Comparison of ENCODE assay signal across 12 cellular contexts in genomic region chr18:25298853-25299274, GRCh38. TPM values are rescaled to one million over a fixed set of nuclear protein-coding genes. Genes with fewer than 3 reads are reported as not detected.
DNase-seq lines count a peak whose midpoint lies in the region; ATAC-seq and TF ChIP-seq lines count a peak whose summit lies in the region.
"Had no signal": no experiment of that assay in that cellular context is flagged by ENCODE, and none has a peak within 500 bp of the region (broad histone marks: within the 10 kb centered on the region; RNA-seq: fewer than 3 reads in every experiment).

No MANE protein-coding gene starts in this region.

- H3K9ac ChIP-seq in GM23248, result peak overlapping the region; percentile 56
- no peak overlapping the region for H3K9ac ChIP-seq in MM.1S (ENCODE audit: low read length)

- H3K4me1 ChIP-seq in GM23248 (ENCODE audit: insufficient read depth) (peaks cover 20% of the 10 kb centered on the region), gastrocnemius medialis (peaks cover 23 to 24% of the 10 kb centered on the region in 2 donors), MM.1S (ENCODE audit: low read length) (no peaks in the 10 kb centered on the region)

- no peaks in the 10 kb centered on the region for H3K9me3 ChIP-seq in GM23248 (ENCODE audit: low read depth)
- H3K9me3 ChIP-seq in gastrocnemius medialis, result no peaks in the 10 kb centered on the region
- H3K9me3 ChIP-seq in MM.1S (replicated peaks; ENCODE audit: insufficient read depth, low read length), result no peaks in the 10 kb centered on the region

- H3K4me3 ChIP-seq in GM23248 (peak overlapping the region; percentile 44), foreskin fibroblast (ENCODE audit: low read depth in 1 of 2, low read length in 2 of 2) (no peak overlapping the region), gastrocnemius medialis (no peak overlapping the region), MM.1S (ENCODE audit: low read length) (no peak overlapping the region)
- H3K4me3 ChIP-seq: dorsolateral prefrontal cortex had no signal

- in situ Hi-C loops in GM23248 (cut with MboI) (no loop called here), gastrocnemius medialis (cut with MboI; ENCODE audit: low sequenced_read_pairs in 4 of 4) (no loop called here)

- H3K36me3 ChIP-seq in GM23248 (ENCODE audit: low read depth) (no peaks in the 10 kb centered on the region), gastrocnemius medialis (no peaks in the 10 kb centered on the region), MM.1S (replicated peaks; ENCODE audit: insufficient read depth, low read length) (no peaks in the 10 kb centered on the region)
- H3K36me3 ChIP-seq: WERI-Rb-1 had no signal

- intact Hi-C loops in gastrocnemius medialis (cut with DNase I; ENCODE audit: low total_unique reads), result loop anchor here (5.0 kb wide), 2 partner anchors 67 to 312 kb away; no protein-coding TSS in a partner anchor

- no peaks in the 10 kb centered on the region for H3K27me3 ChIP-seq in GM23248 (replicated peaks; ENCODE audit: insufficient read depth)
- H3K27me3 ChIP-seq in gastrocnemius medialis, result no peaks in the 10 kb centered on the region
- no peaks in the 10 kb centered on the region for H3K27me3 ChIP-seq in MM.1S (replicated peaks; ENCODE audit: insufficient read depth, low read length)
- H3K27me3 ChIP-seq: dorsolateral prefrontal cortex had no signal

- no peaks in the 10 kb centered on the region for H3K9me3 Mint-ChIP-seq in stimulated activated naive B cell treated with anti-CD40 and anti-IgM and Interleukin-4, amounts not matched to agents 10 μg/mL and 1 μg/mL and 100 μg/mL, for 72 hours

- H2AFZ ChIP-seq in GM23248 (no peak overlapping the region), MM.1S (ENCODE audit: low read length) (no peak overlapping the region)

- no peaks in the 10 kb centered on the region for H3K27me3 Mint-ChIP-seq in stimulated activated naive B cell treated with anti-CD40 and anti-IgM and Interleukin-4, amounts not matched to agents 10 μg/mL and 1 μg/mL and 100 μg/mL, for 72 hours

- H3K36me3 Mint-ChIP-seq in stimulated activated naive B cell treated with anti-CD40 and anti-IgM and Interleukin-4, amounts not matched to agents 10 μg/mL and 1 μg/mL and 100 μg/mL, for 72 hours, result no peaks in the 10 kb centered on the region

- DNase-seq in GM23248, result peak; percentile 94
- peak; percentile 67 for DNase-seq in T1000 (lab: John Stamatoyannopoulos, UW)
- DNase-seq in foreskin fibroblast, result peak; percentile 93 to 95
- peak; percentile 55 to 64 for DNase-seq in gastrocnemius medialis
- DNase-seq in MM.1S, result no peak
- DNase-seq in stimulated activated naive B cell treated with anti-CD40 and anti-IgM and Interleukin-4, amounts not matched to agents 10 μg/mL and 1 μg/mL and 100 μg/mL, for 72 hours, result no peak
- DNase-seq: NCI-H1105 treated with DMSO at 0.1 percent for 48 hours, WERI-Rb-1 had no signal

- H3K4me2 ChIP-seq in GM23248 (ENCODE audit: unreplicated experiment) (peak overlapping the region; percentile 70), MM.1S (ENCODE audit: low read depth, low read length) (no peak overlapping the region)

- H3K4me3 Mint-ChIP-seq in stimulated activated naive B cell treated with anti-CD40 and anti-IgM and Interleukin-4, amounts not matched to agents 10 μg/mL and 1 μg/mL and 100 μg/mL, for 72 hours, result no peak overlapping the region

- H3K4me1 Mint-ChIP-seq in stimulated activated naive B cell treated with anti-CD40 and anti-IgM and Interleukin-4, amounts not matched to agents 10 μg/mL and 1 μg/mL and 100 μg/mL, for 72 hours, result no peaks in the 10 kb centered on the region

- H3K27ac ChIP-seq in GM23248 (peak overlapping the region; percentile 88), gastrocnemius medialis (peak overlapping the region; percentile 63 to 73 (median 70)), MM.1S (ENCODE audit: low read length) (no peak overlapping the region)
- H3K27ac ChIP-seq: dorsolateral prefrontal cortex, WERI-Rb-1 had no signal

- no peaks in the 10 kb centered on the region for H4K20me1 ChIP-seq in GM23248 (ENCODE audit: insufficient read depth)
- no peaks in the 10 kb centered on the region for H4K20me1 ChIP-seq in MM.1S (ENCODE audit: insufficient read depth, low read length)

- 7% methylated on average over 4 of the region's 4 CpGs for WGBS in GM23248 (ENCODE audit: low coverage in 1 of 2, low lambda C conversion rate in 2 of 2, missing lambda C conversion rate in 2 of 2), 2 experiments

- peaks cover 24% of the 10 kb centered on the region for H3F3A ChIP-seq in GM23248 (ENCODE audit: insufficient read depth)
- no peaks in the 10 kb centered on the region for H3F3A ChIP-seq in MM.1S (ENCODE audit: insufficient read depth, low read length)

- peak; percentile 88 to 98 for ATAC-seq in gastrocnemius medialis
- no peak for ATAC-seq in HG02885 (IDR thresholded peaks at IDR 0.05; ENCODE audit: poor library complexity, unreplicated experiment)
- no peak for ATAC-seq in HG03095 (IDR thresholded peaks at IDR 0.05; ENCODE audit: unreplicated experiment)
- no peak for ATAC-seq in stimulated activated naive B cell treated with anti-CD40 and anti-IgM and Interleukin-4, amounts not matched to agents 10 μg/mL and 1 μg/mL and 100 μg/mL, for 72 hours (replicated peaks)
- ATAC-seq: HCT116 had no signal

- H3K79me2 ChIP-seq in GM23248 (ENCODE audit: insufficient read depth) (no peaks in the 10 kb centered on the region), MM.1S (ENCODE audit: low read length) (peaks cover 59% of the 10 kb centered on the region)

- TF ChIP-seq CTCF in foreskin fibroblast (IDR thresholded peaks at IDR 0.05; ENCODE audit: low read depth, low read length), result no peak
- TF ChIP-seq CTCF in gastrocnemius medialis (IDR thresholded peaks at IDR 0.05 in 4 of 5, conservative IDR thresholded peaks at IDR 0.05 in 1 of 5), result no peak
- no peak for TF ChIP-seq CTCF in MM.1S (IDR thresholded peaks at IDR 0.05; ENCODE audit: low read length)

- TF ChIP-seq POLR2A in gastrocnemius medialis (IDR thresholded peaks at IDR 0.05), result no peak

- no peak overlapping the region for H3K27ac Mint-ChIP-seq in stimulated activated naive B cell treated with anti-CD40 and anti-IgM and Interleukin-4, amounts not matched to agents 10 μg/mL and 1 μg/mL and 100 μg/mL, for 72 hours

- H3K9me2 ChIP-seq in GM23248 (ENCODE audit: insufficient read depth) (no peaks in the 10 kb centered on the region), MM.1S (replicated peaks; ENCODE audit: insufficient read depth, low read length) (no peaks in the 10 kb centered on the region)

RNA-seq across cellular contexts. Expression of gene ZNF521, which starts 53.1 kb away (rescaled TPM):
- total RNA-seq in GM23248 (2014; rRNA removed; shearing (Covaris generic)), result 12.1 and 17.9 TPM in 2 replicates
- 6.3 and 7.8 TPM in 2 replicates for polyA plus RNA-seq in GM23248 (2016; fragmentation: Nextera tagmentation; extraction: Ambion mirVana)
- 10 to 100 TPM in 1 of 4 donors, 1 to 10 TPM in 3; 3.5 to 15.6 (median 4.7) TPM for total RNA-seq in gastrocnemius medialis

Comparison
In these comparisons a context has a peak if more than half of its experiments do, and no peak if none do; other contexts are left out.
1. DNase-seq: peak in GM23248 (single experiment), T1000 (single experiment), foreskin fibroblast (2 of 2) and gastrocnemius medialis (2 of 2); none in MM.1S (single experiment) and stimulated activated naive B cell treated with anti-CD40 and anti-IgM and Interleukin-4, amounts not matched to agents 10 μg/mL and 1 μg/mL and 100 μg/mL, for 72 hours (single experiment).
2. ATAC-seq: peak in gastrocnemius medialis (2 of 2); none in HG02885 (single experiment), HG03095 (single experiment) and stimulated activated naive B cell treated with anti-CD40 and anti-IgM and Interleukin-4, amounts not matched to agents 10 μg/mL and 1 μg/mL and 100 μg/mL, for 72 hours (0 of 2).